In the genomic region with DNA sequence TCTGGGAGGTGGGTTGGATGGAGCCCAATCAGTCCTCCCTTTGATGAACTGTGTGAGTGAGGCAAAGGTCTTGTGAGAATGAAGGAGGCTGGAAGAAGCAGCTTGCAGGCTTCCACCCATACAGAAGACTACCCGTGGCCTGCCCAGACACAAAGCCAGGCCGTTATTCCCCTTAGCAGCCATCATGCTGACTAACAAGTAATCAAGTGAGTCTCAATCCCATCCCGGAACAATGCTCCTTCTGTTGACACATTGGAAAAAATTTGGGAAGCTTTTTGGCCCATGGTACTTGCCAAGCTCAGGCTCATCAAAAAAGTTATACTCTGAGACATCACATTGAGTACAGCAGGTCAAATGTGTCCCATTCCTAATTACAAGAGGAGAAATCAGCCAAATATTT, we compare ENCODE assay signal across 20 cellular contexts.
A peak's percentile ranks its signal among the peaks of the same experiment; 100 is the strongest.
DNase-seq lines count a peak whose midpoint lies in the region; ATAC-seq, FAIRE-seq and TF ChIP-seq lines count a peak whose summit lies in the region.
"Had no signal": no experiment of that assay in that cellular context is flagged by ENCODE, and none has a peak within 500 bp of the region (broad histone marks: within the 10 kb centered on the region; RNA-seq: fewer than 3 reads in every experiment).

No MANE protein-coding gene starts in this region.

- H2AFZ ChIP-seq in H1 (ENCODE audit: low read length) (peak overlapping the region; percentile 28; the same call in 1 of the 2 replicates), neuronal stem cell (ENCODE audit: low read length) (no peak overlapping the region)

- ATAC-seq in psoas muscle = no peak
- ATAC-seq in HG03342 (IDR thresholded peaks at IDR 0.05; ENCODE audit: unreplicated experiment) = no peak
- ATAC-seq in GM18868 (IDR thresholded peaks at IDR 0.05; ENCODE audit: unreplicated experiment) = no peak
- ATAC-seq: GM12878 had no signal

- TF ChIP-seq CTCF in H1 (IDR thresholded peaks at IDR 0.05; ENCODE audit: control extremely low read depth in 1 of 3, insufficient read depth in 1 of 3, low read depth in 1 of 3, low read length in 3 of 3) (no peak), spleen (IDR thresholded peaks at IDR 0.05 in 8 of 11, conservative IDR thresholded peaks at IDR 0.05 in 3 of 11) (no peak), psoas muscle (IDR thresholded peaks at IDR 0.05) (no peak)

- DNase-seq in RPMI7951 (ENCODE audit: low read depth) = peak; percentile 12
- DNase-seq in H1 (ENCODE audit: low read depth in 1 of 2, low spot score in 2 of 2) = no peak
- no peak for DNase-seq in neuronal stem cell (ENCODE audit: low spot score)
- peak; percentile 15 for DNase-seq in spleen
- no peak for DNase-seq in psoas muscle
- DNase-seq: ACHN; AML-193; CD4-positive, alpha-beta T cell; DMS153; DMS79; GDM1; GOT3; H9 had no signal

- H3K4ac ChIP-seq in H1 (replicated peaks; ENCODE audit: insufficient read length, low read depth, low read length) (no peak overlapping the region), neuronal stem cell (ENCODE audit: low read length) (no peak overlapping the region)

- H4K20me1 ChIP-seq in H1 (replicated peaks in 1 of 2; ENCODE audit: control insufficient read depth in 1 of 2, insufficient read depth in 2 of 2, low read length in 2 of 2) = no peaks in the 10 kb centered on the region

- H3K23ac ChIP-seq in H1 (ENCODE audit: insufficient read length) = no peak overlapping the region
- H3K23ac ChIP-seq in neuronal stem cell (ENCODE audit: low read depth, low read length, poor library complexity) = no peak overlapping the region

- H3K79me1 ChIP-seq in H1 (ENCODE audit: low read depth, low read length) = no peaks in the 10 kb centered on the region
- H3K79me1 ChIP-seq in neuronal stem cell (ENCODE audit: low read depth, low read length) = no peaks in the 10 kb centered on the region

- H4K8ac ChIP-seq in H1 (ENCODE audit: extremely low read depth, insufficient read depth, low read length) = no peak overlapping the region
- no peak overlapping the region for H4K8ac ChIP-seq in neuronal stem cell (ENCODE audit: low read depth, low read length)

- H4K5ac ChIP-seq in H1 (ENCODE audit: insufficient read length, low read depth, low read length) = no peak overlapping the region

- 0 out of 2 replicates have a peak, but pooled peaks cover 3% of the 10 kb centered on the region for H3K23me2 ChIP-seq in H1 (ENCODE audit: low read depth, low read length)

- H3K56ac ChIP-seq in H1 (replicated peaks; ENCODE audit: insufficient read length, low read depth, low read length) = no peak overlapping the region

- no peak overlapping the region for H3K9ac ChIP-seq in H1 (replicated peaks in 1 of 4; ENCODE audit: extremely low read depth in 1 of 4, low read depth in 3 of 4, low read length in 3 of 4)
- no peak overlapping the region for H3K9ac ChIP-seq in neuronal stem cell (ENCODE audit: low read depth, low read length, poor library complexity)
- H3K9ac ChIP-seq: KMS-11 had no signal

- no peaks in the 10 kb centered on the region for H3K79me2 ChIP-seq in H1 (ENCODE audit: control insufficient read depth in 1 of 2, insufficient read depth in 2 of 2, low read length in 2 of 2)

- CTCF ChIA-PET in H1 (lab: Charles Lee; ENCODE audit: partially characterized antibody) = no interaction called here

- H3K36me3 ChIP-seq in H1 (ENCODE audit: control insufficient read depth in 2 of 4, insufficient read depth in 4 of 4, low read length in 3 of 4) (no peaks in the 10 kb centered on the region; a peak in 1 of 8 replicates), neuronal stem cell (replicated peaks in 1 of 2; ENCODE audit: control insufficient read depth in 2 of 2, insufficient read depth in 2 of 2, low read length in 2 of 2) (no peaks in the 10 kb centered on the region), spleen (no peaks in the 10 kb centered on the region), psoas muscle (ENCODE audit: insufficient read depth in 1 of 2, low read depth in 1 of 2) (no peaks in the 10 kb centered on the region)

- FAIRE-seq in H1 (lab: Jason Lieb, UNC) = no peak
- FAIRE-seq: A204.1, GM12878 had no signal

- H3K14ac ChIP-seq in H1 (ENCODE audit: insufficient read length) (no peak overlapping the region), neuronal stem cell (ENCODE audit: low read length) (no peak overlapping the region)

- TF ChIP-seq EP300 in H1 (IDR thresholded peaks at IDR 0.05; ENCODE audit: borderline replicate concordance in 1 of 2, low read depth in 2 of 2, low read length in 2 of 2) = no peak

- H2BK15ac ChIP-seq in H1 (ENCODE audit: low read length) = no peak overlapping the region
- no peak overlapping the region for H2BK15ac ChIP-seq in neuronal stem cell (ENCODE audit: low read length)

- H3K4me2 ChIP-seq in H1 (ENCODE audit: insufficient read depth in 1 of 2, low read depth in 2 of 2, low read length in 2 of 2) = no peak overlapping the region
- no peak overlapping the region for H3K4me2 ChIP-seq in neuronal stem cell (ENCODE audit: insufficient read depth, low read length, poor library complexity, severe bottlenecking)
- H3K4me2 ChIP-seq: KMS-11 had no signal

- no peak overlapping the region for H3K4me3 ChIP-seq in H1 (ENCODE audit: extremely low read depth in 1 of 4, insufficient read depth in 2 of 4, low read depth in 3 of 4, low read length in 4 of 4)
- H3K4me3 ChIP-seq in neuronal stem cell (ENCODE audit: low read length in 2 of 2) = no peak overlapping the region
- no peak overlapping the region for H3K4me3 ChIP-seq in spleen
- no peak overlapping the region for H3K4me3 ChIP-seq in psoas muscle
- H3K4me3 ChIP-seq: GM12878 had no signal

- no peak overlapping the region for H3K18ac ChIP-seq in H1 (ENCODE audit: extremely low read depth, low read length)
- peak overlapping the region; percentile 58 for H3K18ac ChIP-seq in neuronal stem cell (ENCODE audit: low read length)

- H3K9me3 ChIP-seq in H1 (ENCODE audit: insufficient read depth in 2 of 2, low read depth in 1 of 2, low read length in 1 of 2) = no peaks in the 10 kb centered on the region
- no peaks in the 10 kb centered on the region for H3K9me3 ChIP-seq in neuronal stem cell (replicated peaks in 1 of 2; ENCODE audit: control insufficient read depth in 2 of 2, insufficient read depth in 1 of 2, low read depth in 1 of 2, low read length in 2 of 2)
- H3K9me3 ChIP-seq in spleen = no peaks in the 10 kb centered on the region
- H3K9me3 ChIP-seq in psoas muscle = no peaks in the 10 kb centered on the region

- H3K27ac ChIP-seq in H1 (ENCODE audit: low read depth, low read length) (no peak overlapping the region), neuronal stem cell (replicated peaks; ENCODE audit: low read length) (peak overlapping the region; percentile 5), spleen (no peak overlapping the region), psoas muscle (no peak overlapping the region)
- H3K27ac ChIP-seq: C4-2B, HL-60, KMS-11 had no signal

- 0 out of 2 replicates have a peak overlapping the region, but pooled peaks have one; percentile 0 for H2BK12ac ChIP-seq in H1 (ENCODE audit: low read depth, low read length)
- H2BK12ac ChIP-seq in neuronal stem cell (ENCODE audit: low read length) = no peak overlapping the region

- intact Hi-C loops in spleen (cut with DNase I; ENCODE audit: low total_unique reads) = no loop called here
- intact Hi-C loops in psoas muscle (cut with DNase I) = no loop called here

- no peak for TF ChIP-seq RAD21 in H1 (IDR thresholded peaks at IDR 0.05 in 1 of 2, conservative IDR thresholded peaks at IDR 0.05 in 1 of 2; ENCODE audit: low read depth in 2 of 2, low read length in 2 of 2)

- TF ChIP-seq POLR2A in H1 (IDR thresholded peaks at IDR 0.05; ENCODE audit: control extremely low read depth in 1 of 2, low read depth in 2 of 2, low read length in 2 of 2) (no peak), spleen (IDR thresholded peaks at IDR 0.05) (no peak)

- H3K4me1 ChIP-seq in H1 (replicated peaks in 1 of 4; ENCODE audit: control insufficient read depth in 3 of 4, insufficient read depth in 4 of 4, low read length in 3 of 4) (peaks cover 4 to 13% (median 10%) of the 10 kb centered on the region in 4 experiments; a peak in 6 of 7 replicates), neuronal stem cell (ENCODE audit: control insufficient read depth in 2 of 2, insufficient read depth in 1 of 2, low read depth in 1 of 2, low read length in 2 of 2) (peaks cover 0 to 6% of the 10 kb centered on the region in 2 donors), spleen (no peaks in the 10 kb centered on the region), psoas muscle (no peaks in the 10 kb centered on the region)

- H2BK120ac ChIP-seq in H1 (replicated peaks; ENCODE audit: low read depth, low read length) (no peak overlapping the region), neuronal stem cell (ENCODE audit: low read depth, low read length) (no peak overlapping the region)

- H2BK20ac ChIP-seq in H1 (ENCODE audit: low read length) = no peak overlapping the region

- H3K27me3 ChIP-seq in H1 (replicated peaks in 1 of 4; ENCODE audit: control insufficient read depth in 3 of 4, extremely low read depth in 1 of 4, insufficient read depth in 3 of 4, low read length in 3 of 4) = no peaks in the 10 kb centered on the region
- no peaks in the 10 kb centered on the region for H3K27me3 ChIP-seq in neuronal stem cell (ENCODE audit: control insufficient read depth in 3 of 3, insufficient read depth in 3 of 3, low read depth in 1 of 3, low read length in 3 of 3)
- no peaks in the 10 kb centered on the region for H3K27me3 ChIP-seq in spleen (replicated peaks in 1 of 7)
- no peaks in the 10 kb centered on the region for H3K27me3 ChIP-seq in psoas muscle (ENCODE audit: insufficient read depth in 3 of 3, low read length in 2 of 3)

- WGBS in H1 (ENCODE audit: extremely low coverage in 1 of 2, insufficient coverage in 1 of 2, insufficient read length in 1 of 2, insufficient replicate concordance in 2 of 2, low coverage in 1 of 2, low lambda C conversion rate in 2 of 2, missing lambda C conversion rate in 1 of 2), 2 experiments = 94% methylated on average over 3 of the region's 3 CpGs; no CpG with 5 or more reads in 1 of the 2 experiments
- no CpG with 5 or more reads among the region's 3 CpGs for WGBS in neuronal stem cell (ENCODE audit: extremely low coverage in 2 of 2, insufficient read length in 2 of 2, insufficient replicate concordance in 1 of 2), 2 donors
- WGBS in spleen, 5 donors = 78 to 90% (median 87%) methylated on average over 3 of the region's 3 CpGs
- 43 to 60% (median 45%) methylated on average over 3 of the region's 3 CpGs for WGBS in psoas muscle, 3 donors

- POLR2A ChIA-PET in H1 (lab: Charles Lee; ENCODE audit: partially characterized antibody) = interaction anchor here (1.3 kb wide), 1 partner anchor 13 kb away, joined by 3 read pairs; no protein-coding TSS in a partner anchor

- no peak overlapping the region for H2BK5ac ChIP-seq in H1 (ENCODE audit: low read depth, low read length)
- H2BK5ac ChIP-seq in neuronal stem cell (ENCODE audit: low read length) = no peak overlapping the region

- H4K91ac ChIP-seq in H1 (replicated peaks; ENCODE audit: insufficient read length, low read length) (no peak overlapping the region), neuronal stem cell (ENCODE audit: low read depth, low read length, poor library complexity) (no peak overlapping the region)

- no peak overlapping the region for H2AK5ac ChIP-seq in H1 (ENCODE audit: low read depth, low read length)
- no peak overlapping the region for H2AK5ac ChIP-seq in neuronal stem cell (ENCODE audit: low read depth, low read length)

Comparison
In these comparisons a context has a peak if more than half of its experiments do, and no peak if none do; other contexts are left out.
1. DNase-seq: peak in RPMI7951 (single experiment) and spleen (single experiment); none in H1 (0 of 2), neuronal stem cell (single experiment) and psoas muscle (0 of 2).